ENCODE assay signal across 1 cellular context in the genomic region with DNA sequence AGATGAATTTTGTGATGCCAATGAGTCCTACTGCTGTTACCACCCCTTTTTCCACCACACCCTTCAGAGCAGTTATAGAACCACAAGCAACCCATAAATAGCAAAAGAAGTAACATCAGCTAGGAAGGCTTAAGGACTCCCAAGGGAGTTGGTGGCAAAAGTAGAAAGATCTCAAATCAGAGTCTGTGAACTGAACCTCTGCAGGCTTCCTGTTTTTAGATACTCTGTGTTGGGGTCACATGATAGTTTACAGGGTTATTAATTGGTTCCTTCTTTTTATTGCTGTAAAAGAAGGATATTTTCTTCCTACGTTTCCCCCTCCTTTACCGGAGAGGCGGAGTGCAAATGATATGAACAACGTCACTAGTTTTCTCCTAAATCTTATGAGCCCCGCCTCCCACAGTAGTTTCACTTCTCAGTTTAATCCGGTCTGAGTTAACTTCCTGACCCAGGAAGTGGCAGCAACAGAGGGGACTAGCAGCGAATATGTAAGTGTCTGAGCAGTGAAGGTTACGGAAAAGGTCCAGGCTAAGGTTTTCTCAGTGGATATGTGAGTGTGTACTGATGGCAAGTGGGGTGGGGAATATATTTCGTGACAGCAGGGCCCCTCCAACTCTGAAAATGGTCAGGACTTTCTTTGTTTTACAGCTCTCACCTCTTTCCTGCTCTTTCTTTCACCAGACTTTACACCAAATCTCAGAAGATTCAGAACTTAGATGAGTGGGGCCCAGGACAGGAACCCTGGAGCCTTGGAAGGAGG.
A peak's percentile ranks its signal among the peaks of the same experiment; 100 is the strongest.
TF ChIP-seq lines count a peak whose summit lies in the region.

A gene with protein sequence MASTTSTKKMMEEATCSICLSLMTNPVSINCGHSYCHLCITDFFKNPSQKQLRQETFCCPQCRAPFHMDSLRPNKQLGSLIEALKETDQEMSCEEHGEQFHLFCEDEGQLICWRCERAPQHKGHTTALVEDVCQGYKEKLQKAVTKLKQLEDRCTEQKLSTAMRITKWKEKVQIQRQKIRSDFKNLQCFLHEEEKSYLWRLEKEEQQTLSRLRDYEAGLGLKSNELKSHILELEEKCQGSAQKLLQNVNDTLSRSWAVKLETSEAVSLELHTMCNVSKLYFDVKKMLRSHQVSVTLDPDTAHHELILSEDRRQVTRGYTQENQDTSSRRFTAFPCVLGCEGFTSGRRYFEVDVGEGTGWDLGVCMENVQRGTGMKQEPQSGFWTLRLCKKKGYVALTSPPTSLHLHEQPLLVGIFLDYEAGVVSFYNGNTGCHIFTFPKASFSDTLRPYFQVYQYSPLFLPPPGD (plus strand): TSS at position 435 of the 760 bp plus-strand sequence. CDS start 3,721 bp downstream, outside the sequence.

TF ChIP-seq in K562, 482 proteins besides CTCF, POLR2A, EP300 and RAD21 (continued from another document and continues in another):
- TF ChIP-seq, protein P1, sequence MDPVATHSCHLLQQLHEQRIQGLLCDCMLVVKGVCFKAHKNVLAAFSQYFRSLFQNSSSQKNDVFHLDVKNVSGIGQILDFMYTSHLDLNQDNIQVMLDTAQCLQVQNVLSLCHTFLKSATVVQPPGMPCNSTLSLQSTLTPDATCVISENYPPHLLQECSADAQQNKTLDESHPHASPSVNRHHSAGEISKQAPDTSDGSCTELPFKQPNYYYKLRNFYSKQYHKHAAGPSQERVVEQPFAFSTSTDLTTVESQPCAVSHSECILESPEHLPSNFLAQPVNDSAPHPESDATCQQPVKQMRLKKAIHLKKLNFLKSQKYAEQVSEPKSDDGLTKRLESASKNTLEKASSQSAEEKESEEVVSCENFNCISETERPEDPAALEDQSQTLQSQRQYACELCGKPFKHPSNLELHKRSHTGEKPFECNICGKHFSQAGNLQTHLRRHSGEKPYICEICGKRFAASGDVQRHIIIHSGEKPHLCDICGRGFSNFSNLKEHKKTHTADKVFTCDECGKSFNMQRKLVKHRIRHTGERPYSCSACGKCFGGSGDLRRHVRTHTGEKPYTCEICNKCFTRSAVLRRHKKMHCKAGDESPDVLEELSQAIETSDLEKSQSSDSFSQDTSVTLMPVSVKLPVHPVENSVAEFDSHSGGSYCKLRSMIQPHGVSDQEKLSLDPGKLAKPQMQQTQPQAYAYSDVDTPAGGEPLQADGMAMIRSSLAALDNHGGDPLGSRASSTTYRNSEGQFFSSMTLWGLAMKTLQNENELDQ (CRISPR knock-in tag; IDR thresholded peaks at IDR 0.05; ENCODE audit: borderline replicate concordance): no peak
- TF ChIP-seq, protein P2, sequence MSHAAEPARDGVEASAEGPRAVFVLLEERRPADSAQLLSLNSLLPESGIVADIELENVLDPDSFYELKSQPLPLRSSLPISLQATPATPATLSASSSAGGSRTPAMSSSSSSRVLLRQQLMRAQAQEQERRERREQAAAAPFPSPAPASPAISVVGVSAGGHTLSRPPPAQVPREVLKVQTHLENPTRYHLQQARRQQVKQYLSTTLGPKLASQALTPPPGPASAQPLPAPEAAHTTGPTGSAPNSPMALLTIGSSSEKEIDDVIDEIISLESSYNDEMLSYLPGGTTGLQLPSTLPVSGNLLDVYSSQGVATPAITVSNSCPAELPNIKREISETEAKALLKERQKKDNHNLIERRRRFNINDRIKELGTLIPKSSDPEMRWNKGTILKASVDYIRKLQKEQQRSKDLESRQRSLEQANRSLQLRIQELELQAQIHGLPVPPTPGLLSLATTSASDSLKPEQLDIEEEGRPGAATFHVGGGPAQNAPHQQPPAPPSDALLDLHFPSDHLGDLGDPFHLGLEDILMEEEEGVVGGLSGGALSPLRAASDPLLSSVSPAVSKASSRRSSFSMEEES (CRISPR knock-in tag; IDR thresholded peaks at IDR 0.05): peak; percentile 85
- TF ChIP-seq ZNF184 (CRISPR knock-in tag; IDR thresholded peaks at IDR 0.05): no peak
- TF ChIP-seq, protein P3, sequence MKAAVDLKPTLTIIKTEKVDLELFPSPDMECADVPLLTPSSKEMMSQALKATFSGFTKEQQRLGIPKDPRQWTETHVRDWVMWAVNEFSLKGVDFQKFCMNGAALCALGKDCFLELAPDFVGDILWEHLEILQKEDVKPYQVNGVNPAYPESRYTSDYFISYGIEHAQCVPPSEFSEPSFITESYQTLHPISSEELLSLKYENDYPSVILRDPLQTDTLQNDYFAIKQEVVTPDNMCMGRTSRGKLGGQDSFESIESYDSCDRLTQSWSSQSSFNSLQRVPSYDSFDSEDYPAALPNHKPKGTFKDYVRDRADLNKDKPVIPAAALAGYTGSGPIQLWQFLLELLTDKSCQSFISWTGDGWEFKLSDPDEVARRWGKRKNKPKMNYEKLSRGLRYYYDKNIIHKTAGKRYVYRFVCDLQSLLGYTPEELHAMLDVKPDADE (conservative IDR thresholded peaks at IDR 0.05; ENCODE audit: control insufficient read depth, low read depth, low read length): no peak
- no peak for TF ChIP-seq CREBBP (IDR thresholded peaks at IDR 0.05; ENCODE audit: low read depth, low read length)
- TF ChIP-seq, protein P4, sequence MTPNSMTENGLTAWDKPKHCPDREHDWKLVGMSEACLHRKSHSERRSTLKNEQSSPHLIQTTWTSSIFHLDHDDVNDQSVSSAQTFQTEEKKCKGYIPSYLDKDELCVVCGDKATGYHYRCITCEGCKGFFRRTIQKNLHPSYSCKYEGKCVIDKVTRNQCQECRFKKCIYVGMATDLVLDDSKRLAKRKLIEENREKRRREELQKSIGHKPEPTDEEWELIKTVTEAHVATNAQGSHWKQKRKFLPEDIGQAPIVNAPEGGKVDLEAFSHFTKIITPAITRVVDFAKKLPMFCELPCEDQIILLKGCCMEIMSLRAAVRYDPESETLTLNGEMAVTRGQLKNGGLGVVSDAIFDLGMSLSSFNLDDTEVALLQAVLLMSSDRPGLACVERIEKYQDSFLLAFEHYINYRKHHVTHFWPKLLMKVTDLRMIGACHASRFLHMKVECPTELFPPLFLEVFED (CRISPR knock-in tag; conservative IDR thresholded peaks at IDR 0.05): no peak
- TF ChIP-seq MECOM (CRISPR knock-in tag; IDR thresholded peaks at IDR 0.05): no peak
- TF ChIP-seq, protein P5, sequence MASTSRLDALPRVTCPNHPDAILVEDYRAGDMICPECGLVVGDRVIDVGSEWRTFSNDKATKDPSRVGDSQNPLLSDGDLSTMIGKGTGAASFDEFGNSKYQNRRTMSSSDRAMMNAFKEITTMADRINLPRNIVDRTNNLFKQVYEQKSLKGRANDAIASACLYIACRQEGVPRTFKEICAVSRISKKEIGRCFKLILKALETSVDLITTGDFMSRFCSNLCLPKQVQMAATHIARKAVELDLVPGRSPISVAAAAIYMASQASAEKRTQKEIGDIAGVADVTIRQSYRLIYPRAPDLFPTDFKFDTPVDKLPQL (IDR thresholded peaks at IDR 0.05; ENCODE audit: extremely low read depth, insufficient read length): no peak
- TF ChIP-seq RBM25 (IDR thresholded peaks at IDR 0.05; ENCODE audit: low read depth, low read length, severe bottlenecking): no peak
- TF ChIP-seq, protein P6, sequence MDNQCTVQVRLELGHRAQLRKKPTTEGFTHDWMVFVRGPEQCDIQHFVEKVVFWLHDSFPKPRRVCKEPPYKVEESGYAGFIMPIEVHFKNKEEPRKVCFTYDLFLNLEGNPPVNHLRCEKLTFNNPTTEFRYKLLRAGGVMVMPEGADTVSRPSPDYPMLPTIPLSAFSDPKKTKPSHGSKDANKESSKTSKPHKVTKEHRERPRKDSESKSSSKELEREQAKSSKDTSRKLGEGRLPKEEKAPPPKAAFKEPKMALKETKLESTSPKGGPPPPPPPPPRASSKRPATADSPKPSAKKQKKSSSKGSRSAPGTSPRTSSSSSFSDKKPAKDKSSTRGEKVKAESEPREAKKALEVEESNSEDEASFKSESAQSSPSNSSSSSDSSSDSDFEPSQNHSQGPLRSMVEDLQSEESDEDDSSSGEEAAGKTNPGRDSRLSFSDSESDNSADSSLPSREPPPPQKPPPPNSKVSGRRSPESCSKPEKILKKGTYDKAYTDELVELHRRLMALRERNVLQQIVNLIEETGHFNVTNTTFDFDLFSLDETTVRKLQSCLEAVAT (IDR thresholded peaks at IDR 0.05): peak in 1 of 2 experiments; percentile 63; a peak in 1 of 4 replicates
- no peak for TF ChIP-seq ESRRA (IDR thresholded peaks at IDR 0.05; ENCODE audit: borderline replicate concordance, low read depth)
- TF ChIP-seq, protein P7, sequence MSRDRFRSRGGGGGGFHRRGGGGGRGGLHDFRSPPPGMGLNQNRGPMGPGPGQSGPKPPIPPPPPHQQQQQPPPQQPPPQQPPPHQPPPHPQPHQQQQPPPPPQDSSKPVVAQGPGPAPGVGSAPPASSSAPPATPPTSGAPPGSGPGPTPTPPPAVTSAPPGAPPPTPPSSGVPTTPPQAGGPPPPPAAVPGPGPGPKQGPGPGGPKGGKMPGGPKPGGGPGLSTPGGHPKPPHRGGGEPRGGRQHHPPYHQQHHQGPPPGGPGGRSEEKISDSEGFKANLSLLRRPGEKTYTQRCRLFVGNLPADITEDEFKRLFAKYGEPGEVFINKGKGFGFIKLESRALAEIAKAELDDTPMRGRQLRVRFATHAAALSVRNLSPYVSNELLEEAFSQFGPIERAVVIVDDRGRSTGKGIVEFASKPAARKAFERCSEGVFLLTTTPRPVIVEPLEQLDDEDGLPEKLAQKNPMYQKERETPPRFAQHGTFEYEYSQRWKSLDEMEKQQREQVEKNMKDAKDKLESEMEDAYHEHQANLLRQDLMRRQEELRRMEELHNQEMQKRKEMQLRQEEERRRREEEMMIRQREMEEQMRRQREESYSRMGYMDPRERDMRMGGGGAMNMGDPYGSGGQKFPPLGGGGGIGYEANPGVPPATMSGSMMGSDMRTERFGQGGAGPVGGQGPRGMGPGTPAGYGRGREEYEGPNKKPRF (IDR thresholded peaks at IDR 0.05; ENCODE audit: low read depth, low read length): no peak
- TF ChIP-seq MTA3 (IDR thresholded peaks at IDR 0.05; ENCODE audit: borderline replicate concordance): 0 out of 2 replicates have a peak, but pooled peaks have one; percentile 11
- TF ChIP-seq ZBTB7A (IDR thresholded peaks at IDR 0.05; ENCODE audit: borderline replicate concordance, control insufficient read depth, low read depth, low read length): no peak
- TF ChIP-seq, protein P8, sequence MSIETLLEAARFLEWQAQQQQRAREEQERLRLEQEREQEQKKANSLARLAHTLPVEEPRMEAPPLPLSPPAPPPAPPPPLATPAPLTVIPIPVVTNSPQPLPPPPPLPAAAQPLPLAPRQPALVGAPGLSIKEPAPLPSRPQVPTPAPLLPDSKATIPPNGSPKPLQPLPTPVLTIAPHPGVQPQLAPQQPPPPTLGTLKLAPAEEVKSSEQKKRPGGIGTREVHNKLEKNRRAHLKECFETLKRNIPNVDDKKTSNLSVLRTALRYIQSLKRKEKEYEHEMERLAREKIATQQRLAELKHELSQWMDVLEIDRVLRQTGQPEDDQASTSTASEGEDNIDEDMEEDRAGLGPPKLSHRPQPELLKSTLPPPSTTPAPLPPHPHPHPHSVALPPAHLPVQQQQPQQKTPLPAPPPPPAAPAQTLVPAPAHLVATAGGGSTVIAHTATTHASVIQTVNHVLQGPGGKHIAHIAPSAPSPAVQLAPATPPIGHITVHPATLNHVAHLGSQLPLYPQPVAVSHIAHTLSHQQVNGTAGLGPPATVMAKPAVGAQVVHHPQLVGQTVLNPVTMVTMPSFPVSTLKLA (conservative IDR thresholded peaks at IDR 0.05): 0 out of 4 replicates have a peak, but pooled peaks of 1 of the 2 experiments have one; percentile 25
- TF ChIP-seq ZFPM2 (CRISPR knock-in tag; IDR thresholded peaks at IDR 0.05): no peak
- TF ChIP-seq ADNP (tag; IDR thresholded peaks at IDR 0.05): no peak
- no peak for TF ChIP-seq RFX7 (CRISPR knock-in tag; IDR thresholded peaks at IDR 0.05)
- no peak for TF ChIP-seq ZNF75A (CRISPR knock-in tag; IDR thresholded peaks at IDR 0.05)
- TF ChIP-seq, protein P9, sequence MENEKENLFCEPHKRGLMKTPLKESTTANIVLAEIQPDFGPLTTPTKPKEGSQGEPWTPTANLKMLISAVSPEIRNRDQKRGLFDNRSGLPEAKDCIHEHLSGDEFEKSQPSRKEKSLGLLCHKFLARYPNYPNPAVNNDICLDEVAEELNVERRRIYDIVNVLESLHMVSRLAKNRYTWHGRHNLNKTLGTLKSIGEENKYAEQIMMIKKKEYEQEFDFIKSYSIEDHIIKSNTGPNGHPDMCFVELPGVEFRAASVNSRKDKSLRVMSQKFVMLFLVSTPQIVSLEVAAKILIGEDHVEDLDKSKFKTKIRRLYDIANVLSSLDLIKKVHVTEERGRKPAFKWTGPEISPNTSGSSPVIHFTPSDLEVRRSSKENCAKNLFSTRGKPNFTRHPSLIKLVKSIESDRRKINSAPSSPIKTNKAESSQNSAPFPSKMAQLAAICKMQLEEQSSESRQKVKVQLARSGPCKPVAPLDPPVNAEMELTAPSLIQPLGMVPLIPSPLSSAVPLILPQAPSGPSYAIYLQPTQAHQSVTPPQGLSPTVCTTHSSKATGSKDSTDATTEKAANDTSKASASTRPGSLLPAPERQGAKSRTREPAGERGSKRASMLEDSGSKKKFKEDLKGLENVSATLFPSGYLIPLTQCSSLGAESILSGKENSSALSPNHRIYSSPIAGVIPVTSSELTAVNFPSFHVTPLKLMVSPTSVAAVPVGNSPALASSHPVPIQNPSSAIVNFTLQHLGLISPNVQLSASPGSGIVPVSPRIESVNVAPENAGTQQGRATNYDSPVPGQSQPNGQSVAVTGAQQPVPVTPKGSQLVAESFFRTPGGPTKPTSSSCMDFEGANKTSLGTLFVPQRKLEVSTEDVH (IDR thresholded peaks at IDR 0.05; ENCODE audit: low read depth, partially characterized antibody): no peak
- TF ChIP-seq SMC3 (conservative IDR thresholded peaks at IDR 0.05; ENCODE audit: insufficient read depth, low read depth, low read length): no peak
- TF ChIP-seq, protein P10, sequence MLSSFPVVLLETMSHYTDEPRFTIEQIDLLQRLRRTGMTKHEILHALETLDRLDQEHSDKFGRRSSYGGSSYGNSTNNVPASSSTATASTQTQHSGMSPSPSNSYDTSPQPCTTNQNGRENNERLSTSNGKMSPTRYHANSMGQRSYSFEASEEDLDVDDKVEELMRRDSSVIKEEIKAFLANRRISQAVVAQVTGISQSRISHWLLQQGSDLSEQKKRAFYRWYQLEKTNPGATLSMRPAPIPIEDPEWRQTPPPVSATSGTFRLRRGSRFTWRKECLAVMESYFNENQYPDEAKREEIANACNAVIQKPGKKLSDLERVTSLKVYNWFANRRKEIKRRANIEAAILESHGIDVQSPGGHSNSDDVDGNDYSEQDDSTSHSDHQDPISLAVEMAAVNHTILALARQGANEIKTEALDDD (IDR thresholded peaks at IDR 0.05): peak; percentile 95
- no peak for TF ChIP-seq ZBTB1 (CRISPR knock-in tag; IDR thresholded peaks at IDR 0.05; ENCODE audit: borderline replicate concordance, low read depth)
- no peak for TF ChIP-seq FUS (optimal IDR thresholded peaks at IDR 0.05; ENCODE audit: low read depth, low read length)
- no peak for TF ChIP-seq U2AF1 (optimal IDR thresholded peaks at IDR 0.05; ENCODE audit: low read depth, low read length)
